In genomic region chr3:32420138-32420981, GRCh38 we compare ENCODE assay signal across 8 cellular contexts. TPM values are rescaled to one million over a fixed set of nuclear protein-coding genes. Genes with fewer than 3 reads are reported as not detected.
A peak's percentile ranks its signal among the peaks of the same experiment; 100 is the strongest.
DNase-seq lines count a peak whose midpoint lies in the region; ATAC-seq and TF ChIP-seq lines count a peak whose summit lies in the region.

No MANE protein-coding gene starts in this region.

- peaks cover 22% of the 10 kb centered on the region for H3K4me1 ChIP-seq in right cardiac atrium (ENCODE audit: control insufficient read depth, insufficient read depth, low read length)
- peaks cover 60 to 100% (median 79%) of the 10 kb centered on the region in 6 donors for H3K4me1 ChIP-seq in spleen

- peak; percentile 78 for DNase-seq in GM10248 (ENCODE audit: extremely low spot score)
- DNase-seq in GM20000 (ENCODE audit: low spot score), result peak; percentile 61
- peak; percentile 29 for DNase-seq in activated CD4-positive, alpha-beta T cell treated with anti-CD3 and anti-CD28 coated beads, Interleukin-2, amount 50 U/mL, for 1 hour
- DNase-seq in right cardiac atrium, result no peak
- DNase-seq in spleen, result peak; percentile 79
- no peak for DNase-seq in posterior cingulate gyrus

- ATAC-seq in HG03558 (IDR thresholded peaks at IDR 0.05; ENCODE audit: extremely low read depth, unreplicated experiment), result peak; percentile 39
- ATAC-seq in right cardiac atrium, result peak in 1 of 2 donors; percentile 17
- no peak for ATAC-seq in GM19324 (IDR thresholded peaks at IDR 0.05; ENCODE audit: low FRiP score, unreplicated experiment)

- TF ChIP-seq CTCF in GM10248 (IDR thresholded peaks at IDR 0.05; ENCODE audit: control extremely low read depth, extremely low read depth, low read depth, missing control alignments) (no peak), GM20000 (IDR thresholded peaks at IDR 0.05; ENCODE audit: extremely low read depth, missing control alignments) (no peak), spleen (IDR thresholded peaks at IDR 0.05 in 8 of 11, conservative IDR thresholded peaks at IDR 0.05 in 3 of 11) (no peak)

- no peaks in the 10 kb centered on the region for H3K27me3 ChIP-seq in right cardiac atrium (ENCODE audit: control insufficient read depth, insufficient read depth)
- no peaks in the 10 kb centered on the region for H3K27me3 ChIP-seq in spleen (replicated peaks in 1 of 7)

- H3K36me3 ChIP-seq in spleen, result no peaks in the 10 kb centered on the region

- POLR2A ChIA-PET in GM10248 (lab: Yijun Ruan, JAX), result no interaction called here

- intact Hi-C loops in right cardiac atrium (cut with DNase I) (no loop called here), spleen (cut with DNase I; ENCODE audit: low total_unique reads) (loop anchor here (5.0 kb wide), 1 partner anchor 47 kb away; no protein-coding TSS in a partner anchor), posterior cingulate gyrus (cut with DNase I) (no loop called here)

- no peak overlapping the region for H3K4me3 ChIP-seq in right cardiac atrium (ENCODE audit: low read length)
- peak overlapping the region in 1 of 8 donors; percentile 30 for H3K4me3 ChIP-seq in spleen

- TF ChIP-seq POLR2A in spleen (IDR thresholded peaks at IDR 0.05), result no peak

- peak overlapping the region; percentile 26 for H3K27ac ChIP-seq in right cardiac atrium (ENCODE audit: low read length)
- H3K27ac ChIP-seq in spleen, result peak overlapping the region; percentile 65 to 87 (median 84)

- H3K9me3 ChIP-seq in right cardiac atrium (ENCODE audit: control insufficient read depth, low read length) (no peaks in the 10 kb centered on the region), spleen (no peaks in the 10 kb centered on the region)

- 48% methylated on average over 12 of the region's 12 CpGs for WGBS in right cardiac atrium
- WGBS in spleen, 5 donors, result 25 to 40% (median 34%) methylated on average over 11 to 12 of the region's 12 CpGs

- CTCF ChIA-PET in GM10248 (lab: Yijun Ruan, JAX), result interaction anchor here (0.9 to 9.0 kb wide), 7 partner anchors 11 to 48 kb away, joined by 3 to 76 read pairs (median 5); no protein-coding TSS in a partner anchor

RNA-seq across cellular contexts. Expression of gene CMTM7, which starts 28.7 kb away (rescaled TPM):
- total RNA-seq in right cardiac atrium (1 to 10 TPM; 5.7 to 8.4 (median 6.7) TPM), spleen (10 to 100 TPM; 42.4 to 92.0 (median 48.6) TPM)
- polyA plus RNA-seq in right cardiac atrium (4.8 TPM), spleen (10 to 100 TPM; 27.6 to 38.3 (median 32.8) TPM)

Comparison
In these comparisons a context has a peak if more than half of its experiments do, and no peak if none do; other contexts are left out.
1. DNase-seq: peak in GM10248 (single experiment), GM20000 (single experiment), activated CD4-positive, alpha-beta T cell treated with anti-CD3 and anti-CD28 coated beads, Interleukin-2, amount 50 U/mL, for 1 hour (single experiment) and spleen (single experiment); none in right cardiac atrium (0 of 3) and posterior cingulate gyrus (0 of 10).
2. RNA of gene CMTM7, which starts 28.7 kb away (total RNA-seq): 42.4 to 92.0 TPM in spleen; 5.7 to 8.4 TPM in right cardiac atrium; every median in the first group is over 4 times any median in the second.